In the genomic region with DNA sequence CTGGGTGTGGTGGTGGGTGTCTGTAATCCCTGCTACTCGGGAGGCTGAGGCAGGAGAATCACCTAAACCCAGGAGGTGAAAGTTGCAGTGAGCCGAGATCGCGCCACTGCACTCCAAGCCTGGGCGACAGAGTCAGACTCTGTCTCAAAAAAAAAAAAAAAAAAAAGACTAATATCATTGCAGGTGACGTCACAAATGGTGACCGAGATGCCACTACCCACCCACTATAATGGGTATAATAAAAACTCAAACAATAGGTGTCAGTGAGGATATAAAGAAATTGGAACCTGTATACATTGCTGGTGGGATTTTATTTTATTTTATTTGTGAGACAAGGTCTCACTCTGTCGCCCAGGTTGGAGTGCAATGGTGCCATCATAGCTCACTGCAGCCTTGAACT, we compare ENCODE assay signal across 1 cellular context. TPM values are rescaled to one million over a fixed set of nuclear protein-coding genes. Genes with fewer than 3 reads are reported as not detected.
"Had no signal": no experiment of that assay in that cellular context is flagged by ENCODE, and none has a peak within 500 bp of the region (broad histone marks: within the 10 kb centered on the region; RNA-seq: fewer than 3 reads in every experiment).

No MANE protein-coding gene starts in this region.

RNA-seq across cellular contexts. Expression of gene DLK2, which starts 40.1 kb away (rescaled TPM):
- polyA plus RNA-seq: IgD-negative memory B cell had no signal
